ENCODE assay signal across 18 cellular contexts in genomic region chr4:71367546-71367945, GRCh38. TPM values are rescaled to one million over a fixed set of nuclear protein-coding genes. Genes with fewer than 3 reads are reported as not detected.
"Had no signal": no experiment of that assay in that cellular context is flagged by ENCODE, and none has a peak within 500 bp of the region (broad histone marks: within the 10 kb centered on the region; RNA-seq: fewer than 3 reads in every experiment).

No MANE protein-coding gene starts in this region.

- H3K4me3 Mint-ChIP-seq: IgD-negative memory B cell had no signal

- DNase-seq: Kasumi-1, MV-4-11, NCI-H1048, NCI-H1105, NCI-H1417, NCI-H1436 treated with DMSO at 0.1 percent for 48 hours, NCI-H187 treated with DMSO at 0.1 percent for 48 hours, NCI-H2029 treated with DMSO at 0.1 percent for 48 hours, NCI-H345, NCI-H510A treated with DMSO at 0.1 percent for 48 hours, NCI-H774, Right ventricle myocardium superior, RPMI8226, SIG-M5, T-helper 2 cell had no signal

- H3K9me3 Mint-ChIP-seq: IgD-negative memory B cell had no signal

- ATAC-seq: K562 had no signal

- H3K36me3 Mint-ChIP-seq: IgD-negative memory B cell had no signal

- H3K27ac Mint-ChIP-seq: IgD-negative memory B cell had no signal

- H3K4me1 Mint-ChIP-seq: IgD-negative memory B cell had no signal

RNA-seq across cellular contexts. Expression of gene SLC4A4, which starts 28.7 kb away (rescaled TPM):
- total RNA-seq: MCF 10A had no signal
